20 cellular contexts compared by ENCODE assay signal in genomic region chrX:134184936-134185335, GRCh38. TPM values are rescaled to one million over a fixed set of nuclear protein-coding genes. Genes with fewer than 3 reads are reported as not detected.
DNase-seq lines count a peak whose midpoint lies in the region; ATAC-seq lines count a peak whose summit lies in the region.
"Had no signal": no experiment of that assay in that cellular context is flagged by ENCODE, and none has a peak within 500 bp of the region (broad histone marks: within the 10 kb centered on the region; RNA-seq: fewer than 3 reads in every experiment).

No MANE protein-coding gene starts in this region.

- CTCF ChIA-PET in activated naive CD4-positive, alpha-beta T cell treated with anti-CD3 and anti-CD28 coated beads, Interleukin-2, amount 10 ng/mL, durations not matched to agents 7 days and 5 days (lab: Charles Lee): interaction anchor here (1.4 kb wide), 1 partner anchor 11 kb away, joined by 5 read pairs; no protein-coding TSS in a partner anchor

- peaks cover 10% of the 10 kb centered on the region for H3K36me3 Mint-ChIP-seq in activated naive CD4-positive, alpha-beta T cell treated with anti-CD3 and anti-CD28 coated beads, Interleukin-2, amount 10 ng/mL, durations not matched to agents 7 days and 5 days
- peaks cover 7% of the 10 kb centered on the region for H3K36me3 Mint-ChIP-seq in T-helper 2 cell treated with Interferon-gamma antibody and Interleukin-4, amounts not matched to agents 5 μg/mL and 100 μg/mL, for 36 hours (ENCODE audit: low read depth)
- peaks cover 6% of the 10 kb centered on the region for H3K36me3 Mint-ChIP-seq in activated naive CD8-positive, alpha-beta T cell treated with anti-CD3 and anti-CD28 coated beads, Interleukin-2, amount 10 ng/mL, durations not matched to agents 7 days and 5 days
- H3K36me3 Mint-ChIP-seq: CD4-positive, CD25-positive, alpha-beta regulatory T cell; IgD-negative memory B cell had no signal

- ATAC-seq in activated naive CD8-positive, alpha-beta T cell treated with anti-CD3 and anti-CD28 coated beads, Interleukin-2, amount 10 ng/mL, durations not matched to agents 7 days and 5 days (ENCODE audit: low read depth): peak; percentile 11
- peak; percentile 23 for ATAC-seq in stimulated activated naive CD8-positive, alpha-beta T cell treated with anti-CD3 and anti-CD28 coated beads, Interleukin-15, amount 100 ng/mL, for 72 hours
- ATAC-seq in HG02973 (IDR thresholded peaks at IDR 0.05; ENCODE audit: unreplicated experiment): no peak

- peaks cover 44% of the 10 kb centered on the region for H3K4me1 Mint-ChIP-seq in activated naive CD4-positive, alpha-beta T cell treated with anti-CD3 and anti-CD28 coated beads, Interleukin-2, amount 10 ng/mL, durations not matched to agents 7 days and 5 days
- peaks cover 46% of the 10 kb centered on the region for H3K4me1 Mint-ChIP-seq in T-helper 2 cell treated with Interferon-gamma antibody and Interleukin-4, amounts not matched to agents 5 μg/mL and 100 μg/mL, for 36 hours (ENCODE audit: low read depth)
- H3K4me1 Mint-ChIP-seq in activated naive CD8-positive, alpha-beta T cell treated with anti-CD3 and anti-CD28 coated beads, Interleukin-2, amount 10 ng/mL, durations not matched to agents 7 days and 5 days: peaks cover 20% of the 10 kb centered on the region
- H3K4me1 Mint-ChIP-seq in stimulated activated naive CD8-positive, alpha-beta T cell treated with anti-CD3 and anti-CD28 coated beads, Interleukin-15, amount 100 ng/mL, for 72 hours: peaks cover 14% of the 10 kb centered on the region

- peak overlapping the region; percentile 70 for H3K27ac Mint-ChIP-seq in activated naive CD4-positive, alpha-beta T cell treated with anti-CD3 and anti-CD28 coated beads, Interleukin-2, amount 10 ng/mL, durations not matched to agents 7 days and 5 days
- peak overlapping the region; percentile 90 for H3K27ac Mint-ChIP-seq in T-helper 2 cell treated with Interferon-gamma antibody and Interleukin-4, amounts not matched to agents 5 μg/mL and 100 μg/mL, for 36 hours
- peak overlapping the region; percentile 89 for H3K27ac Mint-ChIP-seq in activated naive CD8-positive, alpha-beta T cell treated with anti-CD3 and anti-CD28 coated beads, Interleukin-2, amount 10 ng/mL, durations not matched to agents 7 days and 5 days
- H3K27ac Mint-ChIP-seq in stimulated activated naive CD8-positive, alpha-beta T cell treated with anti-CD3 and anti-CD28 coated beads, Interleukin-15, amount 100 ng/mL, for 72 hours: peak overlapping the region in 1 of 2 donors; percentile 34
- H3K27ac Mint-ChIP-seq: B cell; CD4-positive, CD25-positive, alpha-beta regulatory T cell; H9; IgD-negative memory B cell had no signal

- H3K9me3 Mint-ChIP-seq in activated naive CD4-positive, alpha-beta T cell treated with anti-CD3 and anti-CD28 coated beads, Interleukin-2, amount 10 ng/mL, durations not matched to agents 7 days and 5 days: no peaks in the 10 kb centered on the region
- no peaks in the 10 kb centered on the region for H3K9me3 Mint-ChIP-seq in T-helper 2 cell treated with Interferon-gamma antibody and Interleukin-4, amounts not matched to agents 5 μg/mL and 100 μg/mL, for 36 hours
- H3K9me3 Mint-ChIP-seq in activated naive CD8-positive, alpha-beta T cell treated with anti-CD3 and anti-CD28 coated beads, Interleukin-2, amount 10 ng/mL, durations not matched to agents 7 days and 5 days: no peaks in the 10 kb centered on the region
- no peaks in the 10 kb centered on the region for H3K9me3 Mint-ChIP-seq in stimulated activated naive CD8-positive, alpha-beta T cell treated with anti-CD3 and anti-CD28 coated beads, Interleukin-15, amount 100 ng/mL, for 72 hours
- H3K9me3 Mint-ChIP-seq: CD4-positive, CD25-positive, alpha-beta regulatory T cell; IgD-negative memory B cell had no signal

- H3K4me3 Mint-ChIP-seq in activated naive CD4-positive, alpha-beta T cell treated with anti-CD3 and anti-CD28 coated beads, Interleukin-2, amount 10 ng/mL, durations not matched to agents 7 days and 5 days: peak overlapping the region; percentile 44
- peak overlapping the region; percentile 64 for H3K4me3 Mint-ChIP-seq in T-helper 2 cell treated with Interferon-gamma antibody and Interleukin-4, amounts not matched to agents 5 μg/mL and 100 μg/mL, for 36 hours
- H3K4me3 Mint-ChIP-seq in activated naive CD8-positive, alpha-beta T cell treated with anti-CD3 and anti-CD28 coated beads, Interleukin-2, amount 10 ng/mL, durations not matched to agents 7 days and 5 days: peak overlapping the region; percentile 52
- H3K4me3 Mint-ChIP-seq in stimulated activated naive CD8-positive, alpha-beta T cell treated with anti-CD3 and anti-CD28 coated beads, Interleukin-15, amount 100 ng/mL, for 72 hours: peak overlapping the region in 1 of 2 donors; percentile 19
- H3K4me3 Mint-ChIP-seq: B cell, H9, IgD-negative memory B cell had no signal

- POLR2A ChIA-PET in activated naive CD8-positive, alpha-beta T cell treated with anti-CD3 and anti-CD28 coated beads, Interleukin-2, amount 10 ng/mL, durations not matched to agents 7 days and 5 days (lab: Charles Lee): interaction anchor here (5.2 kb wide), 1 partner anchor 12 kb away, joined by 87 read pairs; no protein-coding TSS in a partner anchor

- H3K27me3 Mint-ChIP-seq in activated naive CD4-positive, alpha-beta T cell treated with anti-CD3 and anti-CD28 coated beads, Interleukin-2, amount 10 ng/mL, durations not matched to agents 7 days and 5 days: peaks cover 5% of the 10 kb centered on the region
- peaks cover 2% of the 10 kb centered on the region for H3K27me3 Mint-ChIP-seq in T-helper 2 cell treated with Interferon-gamma antibody and Interleukin-4, amounts not matched to agents 5 μg/mL and 100 μg/mL, for 36 hours (ENCODE audit: low read depth)
- H3K27me3 Mint-ChIP-seq in activated naive CD8-positive, alpha-beta T cell treated with anti-CD3 and anti-CD28 coated beads, Interleukin-2, amount 10 ng/mL, durations not matched to agents 7 days and 5 days: no peaks in the 10 kb centered on the region
- H3K27me3 Mint-ChIP-seq in stimulated activated naive CD8-positive, alpha-beta T cell treated with anti-CD3 and anti-CD28 coated beads, Interleukin-15, amount 100 ng/mL, for 72 hours: no peaks in the 10 kb centered on the region

- DNase-seq in activated naive CD4-positive, alpha-beta T cell treated with anti-CD3 and anti-CD28 coated beads, Interleukin-2, amount 10 ng/mL, durations not matched to agents 7 days and 5 days: no peak
- no peak for DNase-seq in activated naive CD4-positive, alpha-beta T cell treated with anti-CD3 and anti-CD28 coated beads, Interleukin-2, amount 50 U/mL, for 16 hours
- no peak for DNase-seq in T-helper 2 cell treated with Interferon-gamma antibody and Interleukin-4, amounts not matched to agents 5 μg/mL and 100 μg/mL, for 36 hours (ENCODE audit: low spot score)
- no peak for DNase-seq in activated naive CD8-positive, alpha-beta T cell treated with anti-CD3 and anti-CD28 coated beads, Interleukin-2, amount 10 ng/mL, durations not matched to agents 7 days and 5 days
- DNase-seq in stimulated activated naive CD8-positive, alpha-beta T cell treated with anti-CD3 and anti-CD28 coated beads, Interleukin-15, amount 100 ng/mL, for 72 hours: peak in 1 of 2 donors; percentile 12
- DNase-seq in retina: no peak
- DNase-seq: Caco-2; CD4-positive, CD25-positive, alpha-beta regulatory T cell; DMS153; EL; H9; NCI-H1436; NCI-H2029 treated with DMSO at 0.1 percent for 48 hours; NCI-H510A; NCI-H774; PC-9; SJCRH30 had no signal

RNA-seq across cellular contexts. Expression of gene CCDC160, which starts 52.0 kb away (rescaled TPM):
- total RNA-seq in activated naive CD8-positive, alpha-beta T cell treated with anti-CD3 and anti-CD28 coated beads, Interleukin-2, amount 10 ng/mL, durations not matched to agents 7 days and 5 days: not detected
- total RNA-seq: B cell; CD4-positive, CD25-positive, alpha-beta regulatory T cell had no signal
